10 cellular contexts compared by ENCODE assay signal in genomic region chr16:3645504-3646347, GRCh38. TPM values are rescaled to one million over a fixed set of nuclear protein-coding genes. Genes with fewer than 3 reads are reported as not detected.
DNase-seq lines count a peak whose midpoint lies in the region; ATAC-seq and TF ChIP-seq lines count a peak whose summit lies in the region.
"Had no signal": no experiment of that assay in that cellular context is flagged by ENCODE, and none has a peak within 500 bp of the region (broad histone marks: within the 10 kb centered on the region; RNA-seq: fewer than 3 reads in every experiment).

No MANE protein-coding gene starts in this region.

- no peak for ATAC-seq in HG02610 (IDR thresholded peaks at IDR 0.05; ENCODE audit: unreplicated experiment)
- ATAC-seq in HG02623 (IDR thresholded peaks at IDR 0.05; ENCODE audit: unreplicated experiment), result no peak
- ATAC-seq: naive thymus-derived CD4-positive, alpha-beta T cell had no signal

- H3K27ac Mint-ChIP-seq in glutamatergic neuron (ENCODE audit: unreplicated experiment), result no peak overlapping the region
- H3K27ac Mint-ChIP-seq: stimulated activated naive CD8-positive, alpha-beta T cell treated with anti-CD3 and anti-CD28 coated beads, Interleukin-15, Interleukin-2, amounts not matched to agents 100 ng/mL and 50 ng/mL, for 24 hours had no signal

- H3K4me3 Mint-ChIP-seq in glutamatergic neuron (ENCODE audit: unreplicated experiment), result no peak overlapping the region
- H3K4me3 Mint-ChIP-seq: naive thymus-derived CD4-positive, alpha-beta T cell; stimulated activated naive CD8-positive, alpha-beta T cell treated with anti-CD3 and anti-CD28 coated beads, Interleukin-15, Interleukin-2, amounts not matched to agents 100 ng/mL and 50 ng/mL, for 24 hours had no signal

- peaks cover 4% of the 10 kb centered on the region for H3K27me3 Mint-ChIP-seq in glutamatergic neuron (ENCODE audit: unreplicated experiment)
- H3K27me3 Mint-ChIP-seq: naive thymus-derived CD4-positive, alpha-beta T cell; stimulated activated naive CD8-positive, alpha-beta T cell treated with anti-CD3 and anti-CD28 coated beads, Interleukin-15, Interleukin-2, amounts not matched to agents 100 ng/mL and 50 ng/mL, for 24 hours had no signal

- peak; percentile 39 for DNase-seq in DMS153 treated with DMSO at 0.1 percent for 48 hours (lab: John Stamatoyannopoulos, UW; ENCODE audit: unreplicated experiment)
- peak; percentile 9 for DNase-seq in NCI-H526 treated with DMSO at 0.1 percent for 48 hours (lab: John Stamatoyannopoulos, UW)
- DNase-seq in glutamatergic neuron, result peak; percentile 54
- peak; percentile 75 for DNase-seq in renal cortical epithelial cell (ENCODE audit: low read depth)
- no peak for DNase-seq in activated CD4-positive, alpha-beta T cell treated with anti-CD3 and anti-CD28 coated beads for 48 hours
- DNase-seq in Kasumi-1 (lab: John Stamatoyannopoulos, UW), result no peak

- TF ChIP-seq CTCF in glutamatergic neuron (IDR thresholded peaks at IDR 0.05; ENCODE audit: partially characterized antibody, unreplicated experiment), result no peak

- H3K4me1 Mint-ChIP-seq in glutamatergic neuron (ENCODE audit: low read depth, unreplicated experiment), result peaks cover 19% of the 10 kb centered on the region

- H3K9me3 Mint-ChIP-seq in glutamatergic neuron (ENCODE audit: unreplicated experiment), result peaks cover 5% of the 10 kb centered on the region
- H3K9me3 Mint-ChIP-seq: naive thymus-derived CD4-positive, alpha-beta T cell; stimulated activated naive CD8-positive, alpha-beta T cell treated with anti-CD3 and anti-CD28 coated beads, Interleukin-15, Interleukin-2, amounts not matched to agents 100 ng/mL and 50 ng/mL, for 24 hours had no signal

- H3K36me3 Mint-ChIP-seq in glutamatergic neuron (ENCODE audit: unreplicated experiment), result no peaks in the 10 kb centered on the region

RNA-seq across cellular contexts. Expression of gene DNASE1, which starts 8.8 kb away (rescaled TPM):
- total RNA-seq in glutamatergic neuron (ENCODE audit: unreplicated experiment), result 34.3 TPM
- total RNA-seq in renal cortical epithelial cell, result 9.4 and 52.6 TPM in 2 replicates

RNA-seq across cellular contexts. Expression of gene SLX4, which starts 34.3 kb away (rescaled TPM):
- 14.1 TPM for total RNA-seq in glutamatergic neuron (ENCODE audit: unreplicated experiment)
- total RNA-seq in renal cortical epithelial cell, result 1.6 and 5.5 TPM in 2 replicates

Comparison
In these comparisons a context has a peak if more than half of its experiments do, and no peak if none do; other contexts are left out.
1. DNase-seq: peak in DMS153 treated with DMSO at 0.1 percent for 48 hours (single experiment), NCI-H526 treated with DMSO at 0.1 percent for 48 hours (single experiment), glutamatergic neuron (single experiment) and renal cortical epithelial cell (single experiment); none in activated CD4-positive, alpha-beta T cell treated with anti-CD3 and anti-CD28 coated beads for 48 hours (single experiment) and Kasumi-1 (0 of 2).